Comparison of ENCODE assay signal across 18 cellular contexts in genomic region chr18:44924750-44925534, GRCh38.
"Had no signal": no experiment of that assay in that cellular context is flagged by ENCODE, and none has a peak within 500 bp of the region (broad histone marks: within the 10 kb centered on the region; RNA-seq: fewer than 3 reads in every experiment).

No MANE protein-coding gene starts in this region.

- H3K36me3 Mint-ChIP-seq: activated naive CD4-positive, alpha-beta T cell treated with anti-CD3 and anti-CD28 coated beads, Interleukin-2, amount 50 U/mL, for 72 hours had no signal

- H3K4me3 Mint-ChIP-seq: activated T-cell treated with anti-CD3 and anti-CD28 coated beads, Interleukin-2, amount 50 U/mL, for 4 hours; T-helper 2 cell treated with Interferon-gamma antibody and Interleukin-4, amounts not matched to agents 5 μg/mL and 100 μg/mL, for 36 hours had no signal

- H3K27ac ChIP-seq: left lung, SJSA1, stomach, thyroid gland had no signal

- H3K4me3 ChIP-seq: esophagus squamous epithelium, left lung, sigmoid colon, SJSA1, stomach, thyroid gland had no signal

- H3K9me3 ChIP-seq: esophagus squamous epithelium, left lung, sigmoid colon, SJSA1, stomach, thyroid gland had no signal

- H3K4me1 ChIP-seq: left lung had no signal

- H3K9me3 Mint-ChIP-seq: activated T-cell treated with anti-CD3 and anti-CD28 coated beads, Interleukin-2, amount 50 U/mL, for 4 hours; T-helper 2 cell treated with Interferon-gamma antibody and Interleukin-4, amounts not matched to agents 5 μg/mL and 100 μg/mL, for 36 hours had no signal

- H3K27ac Mint-ChIP-seq: progenitor cell of endocrine pancreas; T-helper 2 cell treated with Interferon-gamma antibody and Interleukin-4, amounts not matched to agents 5 μg/mL and 100 μg/mL, for 36 hours had no signal

- H3K27me3 ChIP-seq: esophagus squamous epithelium, left lung, sigmoid colon, SJSA1, stomach, thyroid gland had no signal

- H3K27me3 Mint-ChIP-seq: progenitor cell of endocrine pancreas had no signal

- ATAC-seq: activated CD4-positive, CD25-positive, alpha-beta regulatory T cell treated with anti-CD3 and anti-CD28 coated beads, Interleukin-2, amount 50 U/mL, for 24 hours; activated naive CD4-positive, alpha-beta T cell treated with anti-CD3 and anti-CD28 coated beads, Interleukin-2, amount 50 U/mL, for 72 hours; activated T-cell treated with anti-CD3 and anti-CD28 coated beads, Interleukin-2, amount 50 U/mL, for 4 hours; left lung had no signal

- DNase-seq: activated CD4-positive, alpha-beta T cell treated with anti-CD3 and anti-CD28 coated beads, Interleukin-2, amount 50 U/mL, for 48 hours; activated effector memory CD4-positive, alpha-beta T cell treated with anti-CD3 and anti-CD28 coated beads, Interleukin-2, amount 50 U/mL, for 16 hours; activated T-cell treated with anti-CD3 and anti-CD28 coated beads, Interleukin-2, amount 50 U/mL, for 4 hours; amniotic stem cell; esophagus squamous epithelium; foreskin fibroblast; left lung; mesendoderm; sigmoid colon; stimulated activated CD4-positive, alpha-beta T cell treated with anti-CD3 and anti-CD28 coated beads, Interleukin-4, amount 100 ng/mL, for 1 hour; stomach; SW 1271; thyroid gland had no signal

- H3K36me3 ChIP-seq: esophagus squamous epithelium, left lung, sigmoid colon, SJSA1, stomach, thyroid gland had no signal
